Comparison of ENCODE assay signal across 8 cellular contexts in genomic region chr7:14836571-14837189, GRCh38.
DNase-seq lines count a peak whose midpoint lies in the region; ATAC-seq, FAIRE-seq and TF ChIP-seq lines count a peak whose summit lies in the region.

No MANE protein-coding gene starts in this region.

- intact Hi-C loops in sigmoid colon (cut with DNase I) = no loop called here
- intact Hi-C loops in lower leg skin (cut with DNase I; ENCODE audit: low total_unique reads) = no loop called here

- 60% methylated on average over 6 of the region's 6 CpGs for WGBS in sigmoid colon, 2 donors
- WGBS in lower leg skin, 2 donors = 25 to 30% methylated on average over 6 of the region's 6 CpGs

- H3K27ac ChIP-seq in foreskin keratinocyte (no peak overlapping the region), sigmoid colon (no peak overlapping the region)

- H3K4me1 ChIP-seq in foreskin keratinocyte (no peaks in the 10 kb centered on the region), sigmoid colon (no peaks in the 10 kb centered on the region)

- H3K27me3 ChIP-seq in foreskin keratinocyte = peaks cover 2% of the 10 kb centered on the region
- no peaks in the 10 kb centered on the region for H3K27me3 ChIP-seq in sigmoid colon

- no peaks in the 10 kb centered on the region for H3K9me3 ChIP-seq in sigmoid colon

- no peaks in the 10 kb centered on the region for H3K36me3 ChIP-seq in sigmoid colon

- TF ChIP-seq EP300 in sigmoid colon (IDR thresholded peaks at IDR 0.05) = no peak

- TF ChIP-seq POLR2A in sigmoid colon (IDR thresholded peaks at IDR 0.05) (no peak), lower leg skin (IDR thresholded peaks at IDR 0.05) (no peak)

- H3K4me3 ChIP-seq in sigmoid colon (no peak overlapping the region), lower leg skin (ENCODE audit: low read depth, poor library complexity, severe bottlenecking) (no peak overlapping the region)

- no peak for TF ChIP-seq CTCF in foreskin keratinocyte (conservative IDR thresholded peaks at IDR 0.05)
- TF ChIP-seq CTCF in sigmoid colon (IDR thresholded peaks at IDR 0.05) = no peak
- TF ChIP-seq CTCF in lower leg skin (IDR thresholded peaks at IDR 0.05) = no peak

- DNase-seq in HTR-8/SVneo (ENCODE audit: insufficient read length, low spot score) (peak; percentile 23), foreskin keratinocyte (peak; percentile 31 to 66), sigmoid colon (peak; percentile 64), lower leg skin (ENCODE audit: low spot score in 2 of 2) (no peak), NCI-H526 (lab: John Stamatoyannopoulos, UW) (no peak)
- DNase-seq in stimulated activated CD4-positive, alpha-beta T cell treated with anti-CD3 and anti-CD28 coated beads, Interleukin-4, amount 100 ng/mL, for 4 hours = no peak
- no peak for DNase-seq in activated CD4-positive, alpha-beta T cell treated with anti-CD3 and anti-CD28 coated beads, Interleukin-2, amount 50 U/mL, for 1 hour

- FAIRE-seq in HTR-8/SVneo (lab: Jason Lieb, UNC) = no peak

- ATAC-seq in foreskin keratinocyte = peak; percentile 96

TF ChIP-seq in PFSK-1, 5 proteins besides CTCF, POLR2A, EP300 and RAD21:
- TF ChIP-seq POLR2AphosphoS5 (IDR thresholded peaks at IDR 0.05; ENCODE audit: low read depth, low read length) = no peak
- peak; percentile 92 for TF ChIP-seq FOXP2 (optimal IDR thresholded peaks at IDR 0.05; ENCODE audit: borderline replicate concordance, extremely low read depth, extremely low read length, insufficient read depth)
- TF ChIP-seq SIN3A (IDR thresholded peaks at IDR 0.05; ENCODE audit: borderline replicate concordance, insufficient read depth, low read length) = peak; percentile 27; the same call in 1 of the 2 replicates
TF ChIP-seq in PFSK-1: peak in this region for 2.

Comparison
In these comparisons a context has a peak if more than half of its experiments do, and no peak if none do; other contexts are left out.
1. DNase-seq: peak in HTR-8/SVneo (single experiment), foreskin keratinocyte (2 of 2) and sigmoid colon (single experiment); none in stimulated activated CD4-positive, alpha-beta T cell treated with anti-CD3 and anti-CD28 coated beads, Interleukin-4, amount 100 ng/mL, for 4 hours (0 of 2), lower leg skin (0 of 2), activated CD4-positive, alpha-beta T cell treated with anti-CD3 and anti-CD28 coated beads, Interleukin-2, amount 50 U/mL, for 1 hour (single experiment) and NCI-H526 (0 of 2).